Comparison of ENCODE assay signal across 8 cellular contexts in genomic region chr20:6265204-6265904, GRCh38.
DNase-seq lines count a peak whose midpoint lies in the region; ATAC-seq and TF ChIP-seq lines count a peak whose summit lies in the region.

No MANE protein-coding gene starts in this region.

- H3K27ac ChIP-seq in dorsolateral prefrontal cortex (peak overlapping the region in 23 of 59 donors; percentile 2 to 64 (median 41)), neural progenitor cell (no peak overlapping the region)

- H3K36me3 Mint-ChIP-seq in neural progenitor cell: no peaks in the 10 kb centered on the region
- no peaks in the 10 kb centered on the region for H3K36me3 Mint-ChIP-seq in activated T-helper 1 cell treated with anti-CD3 and anti-CD28 coated beads, Interleukin-12 subunit alpha, Interleukin-12 subunit beta, Interleukin-2, Interleukin-4 antibody, amounts not matched to agents 30 ng/mL and 10 ng/mL and 1 ng/mL, durations not matched to agents 14 hours and 24 hours and 36 hours (ENCODE audit: low read depth)

- no peak overlapping the region for H3K27ac Mint-ChIP-seq in neural progenitor cell
- H3K27ac Mint-ChIP-seq in activated T-helper 1 cell treated with anti-CD3 and anti-CD28 coated beads, Interleukin-12 subunit alpha, Interleukin-12 subunit beta, Interleukin-2, Interleukin-4 antibody, amounts not matched to agents 30 ng/mL and 10 ng/mL and 1 ng/mL, durations not matched to agents 14 hours and 24 hours and 36 hours: no peak overlapping the region

- intact Hi-C loops in Right ventricle myocardium inferior (cut with DNase I): no loop called here
- intact Hi-C loops in cardiac septum (cut with DNase I): no loop called here
- intact Hi-C loops in dorsolateral prefrontal cortex (cut with DNase I): no loop called here
- intact Hi-C loops in activated T-helper 1 cell treated with anti-CD3 and anti-CD28 coated beads, Interleukin-12 subunit alpha, Interleukin-12 subunit beta, Interleukin-2, Interleukin-4 antibody, amounts not matched to agents 30 ng/mL and 10 ng/mL and 1 ng/mL, durations not matched to agents 14 hours and 24 hours and 36 hours (cut with micrococcal nuclease): no loop called here

- no peaks in the 10 kb centered on the region for H3K4me1 ChIP-seq in neural progenitor cell

- peak overlapping the region; percentile 13 for H2AFZ ChIP-seq in neural progenitor cell (replicated peaks)

- H3K4me2 ChIP-seq in neural progenitor cell: no peak overlapping the region

- no peaks in the 10 kb centered on the region for H3K9me3 Mint-ChIP-seq in neural progenitor cell
- H3K9me3 Mint-ChIP-seq in activated T-helper 1 cell treated with anti-CD3 and anti-CD28 coated beads, Interleukin-12 subunit alpha, Interleukin-12 subunit beta, Interleukin-2, Interleukin-4 antibody, amounts not matched to agents 30 ng/mL and 10 ng/mL and 1 ng/mL, durations not matched to agents 14 hours and 24 hours and 36 hours: no peaks in the 10 kb centered on the region

- no peaks in the 10 kb centered on the region for H3K79me2 ChIP-seq in neural progenitor cell (ENCODE audit: low read depth)

- no peak for DNase-seq in Right ventricle myocardium inferior (ENCODE audit: missing footprints)
- no peak for DNase-seq in cardiac septum (ENCODE audit: low spot score)
- DNase-seq in NCI-H748 treated with DMSO at 0.1 percent for 48 hours (lab: John Stamatoyannopoulos, UW): peak; percentile 90
- no peak for DNase-seq in dorsolateral prefrontal cortex
- DNase-seq in neural progenitor cell (ENCODE audit: low spot score): peak; percentile 42
- DNase-seq in activated CD4-positive, alpha-beta T cell treated with anti-CD3 and anti-CD28 coated beads for 4 hours: no peak
- no peak for DNase-seq in stimulated activated CD4-positive, alpha-beta T cell treated with anti-CD3 and anti-CD28 coated beads, Interleukin-12 subunit alpha, Interleukin-12 subunit beta, amount 100 ng/mL, for 4 hours
- DNase-seq in activated T-helper 1 cell treated with anti-CD3 and anti-CD28 coated beads, Interleukin-12 subunit alpha, Interleukin-12 subunit beta, Interleukin-2, Interleukin-4 antibody, amounts not matched to agents 30 ng/mL and 10 ng/mL and 1 ng/mL, durations not matched to agents 14 hours and 24 hours and 36 hours (ENCODE audit: low spot score): no peak

- no peaks in the 10 kb centered on the region for H3K9me3 ChIP-seq in neural progenitor cell (ENCODE audit: low read depth)

- no peaks in the 10 kb centered on the region for H3K27me3 Mint-ChIP-seq in neural progenitor cell (ENCODE audit: insufficient read depth, low read depth)
- H3K27me3 Mint-ChIP-seq in activated T-helper 1 cell treated with anti-CD3 and anti-CD28 coated beads, Interleukin-12 subunit alpha, Interleukin-12 subunit beta, Interleukin-2, Interleukin-4 antibody, amounts not matched to agents 30 ng/mL and 10 ng/mL and 1 ng/mL, durations not matched to agents 14 hours and 24 hours and 36 hours (ENCODE audit: insufficient read depth): no peaks in the 10 kb centered on the region

- H3K36me3 ChIP-seq in neural progenitor cell: no peaks in the 10 kb centered on the region

- H4K20me1 ChIP-seq in neural progenitor cell (ENCODE audit: low read depth): no peaks in the 10 kb centered on the region

- ATAC-seq in Right ventricle myocardium inferior: peak; percentile 75

- H3K9ac ChIP-seq in neural progenitor cell: no peak overlapping the region

- H3K27me3 ChIP-seq in dorsolateral prefrontal cortex: peaks cover 0 to 4% (median 0%) of the 10 kb centered on the region in 45 donors
- H3K27me3 ChIP-seq in neural progenitor cell: no peaks in the 10 kb centered on the region

- TF ChIP-seq CTCF in dorsolateral prefrontal cortex (IDR thresholded peaks at IDR 0.05 in 54 of 56, conservative IDR thresholded peaks at IDR 0.05 in 2 of 56; ENCODE audit: low read depth in 1 of 56, partially characterized antibody in 56 of 56): peak in 55 of 56 donors; percentile 24 to 75 (median 56)
- TF ChIP-seq CTCF in neural progenitor cell (IDR thresholded peaks at IDR 0.05): peak; percentile 69

- H3K4me3 ChIP-seq in dorsolateral prefrontal cortex (peak overlapping the region in 44 of 59 donors; percentile 0 to 52 (median 24)), neural progenitor cell (no peak overlapping the region)

- H3K4me3 Mint-ChIP-seq in neural progenitor cell: no peak overlapping the region
- H3K4me3 Mint-ChIP-seq in activated T-helper 1 cell treated with anti-CD3 and anti-CD28 coated beads, Interleukin-12 subunit alpha, Interleukin-12 subunit beta, Interleukin-2, Interleukin-4 antibody, amounts not matched to agents 30 ng/mL and 10 ng/mL and 1 ng/mL, durations not matched to agents 14 hours and 24 hours and 36 hours: no peak overlapping the region

- H3F3A ChIP-seq in neural progenitor cell (ENCODE audit: low read depth): no peaks in the 10 kb centered on the region

- peaks cover 7% of the 10 kb centered on the region for H3K4me1 Mint-ChIP-seq in neural progenitor cell
- peaks cover 6% of the 10 kb centered on the region for H3K4me1 Mint-ChIP-seq in activated T-helper 1 cell treated with anti-CD3 and anti-CD28 coated beads, Interleukin-12 subunit alpha, Interleukin-12 subunit beta, Interleukin-2, Interleukin-4 antibody, amounts not matched to agents 30 ng/mL and 10 ng/mL and 1 ng/mL, durations not matched to agents 14 hours and 24 hours and 36 hours (ENCODE audit: low read depth)

Comparison
In these comparisons a context has a peak if more than half of its experiments do, and no peak if none do; other contexts are left out.
1. DNase-seq: peak in NCI-H748 treated with DMSO at 0.1 percent for 48 hours (single experiment) and neural progenitor cell (single experiment); none in Right ventricle myocardium inferior (single experiment), cardiac septum (single experiment), dorsolateral prefrontal cortex (0 of 10), activated CD4-positive, alpha-beta T cell treated with anti-CD3 and anti-CD28 coated beads for 4 hours (0 of 2), stimulated activated CD4-positive, alpha-beta T cell treated with anti-CD3 and anti-CD28 coated beads, Interleukin-12 subunit alpha, Interleukin-12 subunit beta, amount 100 ng/mL, for 4 hours (single experiment) and activated T-helper 1 cell treated with anti-CD3 and anti-CD28 coated beads, Interleukin-12 subunit alpha, Interleukin-12 subunit beta, Interleukin-2, Interleukin-4 antibody, amounts not matched to agents 30 ng/mL and 10 ng/mL and 1 ng/mL, durations not matched to agents 14 hours and 24 hours and 36 hours (single experiment).